Comparison of ENCODE assay signal across 1 cellular context in the genomic region with DNA sequence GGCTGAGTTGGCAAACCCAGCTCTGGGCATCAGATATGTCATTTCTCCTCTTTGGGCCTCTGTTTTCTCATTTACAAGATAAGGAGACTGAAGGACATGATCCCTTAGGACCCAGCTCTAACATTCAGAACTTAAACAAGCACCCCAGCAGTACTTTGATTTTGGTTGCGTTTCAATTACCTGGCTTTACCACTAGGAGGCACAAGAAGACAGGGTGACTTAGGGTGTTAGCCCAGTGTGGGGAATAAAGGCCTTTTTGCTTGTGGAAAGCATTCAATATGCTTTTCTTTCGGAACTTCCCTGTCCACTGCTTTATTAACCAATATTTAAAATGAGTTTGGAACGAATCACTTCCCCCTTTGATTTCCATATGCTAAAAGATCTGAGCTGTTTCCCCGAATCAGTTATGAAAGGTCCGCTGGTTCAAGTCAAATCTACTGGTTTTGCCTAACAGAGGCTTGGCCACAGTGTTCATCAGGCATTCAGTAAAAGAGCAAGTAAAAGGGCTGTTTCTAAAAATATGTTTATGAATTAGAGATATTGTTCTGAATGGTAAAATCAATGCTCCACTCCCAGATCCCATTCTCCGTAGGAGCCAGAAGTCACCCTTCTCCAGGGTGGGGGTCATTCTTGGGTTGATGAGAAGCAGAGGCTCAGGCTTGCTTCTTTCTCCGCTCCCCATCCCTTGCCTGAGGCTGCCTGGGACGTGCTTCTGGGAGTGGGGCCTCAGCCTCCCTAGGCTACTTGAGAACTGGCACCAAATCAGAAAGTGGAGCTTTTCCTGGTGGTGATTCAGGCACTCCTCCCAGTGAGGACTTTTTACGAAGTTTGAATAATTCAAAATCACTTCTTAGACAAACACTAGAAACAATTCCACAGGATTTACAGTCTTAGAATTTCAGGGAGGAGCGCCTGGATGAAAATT.
TF ChIP-seq lines count a peak whose summit lies in the region.

No MANE protein-coding gene starts in this region.

TF ChIP-seq in H1, 55 proteins besides CTCF, POLR2A, EP300 and RAD21:
- TF ChIP-seq TAF7 (optimal IDR thresholded peaks at IDR 0.05; ENCODE audit: borderline replicate concordance, low read depth, low read length): no peak
- no peak for TF ChIP-seq SRF (IDR thresholded peaks at IDR 0.05; ENCODE audit: low read depth, low read length)
- no peak for TF ChIP-seq TAF1 (IDR thresholded peaks at IDR 0.05; ENCODE audit: low read depth, low read length)
- 0 out of 2 replicates have a peak, but pooled peaks have one; percentile 14 for TF ChIP-seq YY1 (IDR thresholded peaks at IDR 0.05; ENCODE audit: low read depth, low read length)
- TF ChIP-seq, protein P1, sequence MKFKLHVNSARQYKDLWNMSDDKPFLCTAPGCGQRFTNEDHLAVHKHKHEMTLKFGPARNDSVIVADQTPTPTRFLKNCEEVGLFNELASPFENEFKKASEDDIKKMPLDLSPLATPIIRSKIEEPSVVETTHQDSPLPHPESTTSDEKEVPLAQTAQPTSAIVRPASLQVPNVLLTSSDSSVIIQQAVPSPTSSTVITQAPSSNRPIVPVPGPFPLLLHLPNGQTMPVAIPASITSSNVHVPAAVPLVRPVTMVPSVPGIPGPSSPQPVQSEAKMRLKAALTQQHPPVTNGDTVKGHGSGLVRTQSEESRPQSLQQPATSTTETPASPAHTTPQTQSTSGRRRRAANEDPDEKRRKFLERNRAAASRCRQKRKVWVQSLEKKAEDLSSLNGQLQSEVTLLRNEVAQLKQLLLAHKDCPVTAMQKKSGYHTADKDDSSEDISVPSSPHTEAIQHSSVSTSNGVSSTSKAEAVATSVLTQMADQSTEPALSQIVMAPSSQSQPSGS (IDR thresholded peaks at IDR 0.05; ENCODE audit: low read length): 0 out of 2 replicates have a peak, but pooled peaks have one; percentile 36
